In the genomic region with DNA sequence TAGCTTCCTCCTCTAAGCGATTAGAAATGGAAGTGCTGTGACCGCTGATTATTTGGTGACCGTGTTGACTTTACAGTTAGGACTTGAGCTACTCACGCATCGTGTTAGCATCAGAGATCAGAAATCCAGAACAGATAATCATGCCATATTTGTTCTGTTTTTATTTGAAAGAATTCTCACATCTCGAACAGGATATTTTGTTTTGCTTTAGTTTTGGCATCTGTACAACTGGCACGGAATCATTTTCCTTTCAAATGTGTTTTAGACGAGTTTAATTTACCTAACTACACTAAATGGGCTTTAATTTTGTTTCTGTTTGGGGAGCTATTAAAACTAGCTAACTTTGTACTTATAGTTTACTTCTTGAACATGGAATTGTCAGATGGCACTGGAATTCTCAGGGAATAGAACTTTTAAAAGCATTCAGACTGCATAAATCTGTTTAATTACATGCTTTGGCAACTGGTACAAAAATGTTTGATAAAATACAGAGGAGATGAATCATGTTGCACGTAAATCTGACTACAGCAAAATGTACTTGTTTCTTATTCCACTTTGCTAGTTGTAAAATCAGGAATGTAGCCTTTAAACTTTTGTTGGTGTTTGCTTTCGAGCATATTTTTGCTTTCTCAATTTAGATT, we compare ENCODE assay signal across 8 cellular contexts. TPM values are rescaled to one million over a fixed set of nuclear protein-coding genes. Genes with fewer than 3 reads are reported as not detected.
DNase-seq lines count a peak whose midpoint lies in the region; ATAC-seq and TF ChIP-seq lines count a peak whose summit lies in the region.

No MANE protein-coding gene starts in this region.

- H3K4me3 Mint-ChIP-seq in Calu3 (ENCODE audit: low read depth, unreplicated experiment): peak overlapping the region; percentile 98

- H3K9ac ChIP-seq in Loucy (ENCODE audit: low read depth, low read length, poor library complexity, severe bottlenecking) (peak overlapping the region; percentile 81), mucosa of rectum (ENCODE audit: low read depth in 1 of 2, low read length in 2 of 2) (peak overlapping the region; percentile 88 to 99)

- H3K9me3 Mint-ChIP-seq in Calu3 (ENCODE audit: low read depth, unreplicated experiment): no peaks in the 10 kb centered on the region

- H3K9me2 ChIP-seq in Loucy (replicated peaks; ENCODE audit: low read depth, low read length): no peaks in the 10 kb centered on the region

- peak overlapping the region; percentile 90 for H3K27ac Mint-ChIP-seq in Calu3 (ENCODE audit: unreplicated experiment)

- H3K4me3 ChIP-seq in Loucy (ENCODE audit: low read length, poor library complexity, severe bottlenecking) (peak overlapping the region; percentile 82), choroid plexus epithelial cell (ENCODE audit: low read depth, low read length) (peak overlapping the region; percentile 91), mucosa of rectum (ENCODE audit: low read length in 2 of 2) (peak overlapping the region; percentile 94 to 98)

- peaks cover 57% of the 10 kb centered on the region for H3K4me1 ChIP-seq in Loucy (ENCODE audit: insufficient read depth, low read length, poor library complexity, severe bottlenecking)
- H3K4me1 ChIP-seq in mucosa of rectum (ENCODE audit: control insufficient read depth in 2 of 2, insufficient read depth in 2 of 2, low read length in 2 of 2): peaks cover 6 to 22% of the 10 kb centered on the region in 2 donors

- peaks cover 52% of the 10 kb centered on the region for H4K20me1 ChIP-seq in Loucy (ENCODE audit: insufficient read depth, low read length, poor library complexity, severe bottlenecking)

- no peaks in the 10 kb centered on the region for H3K9me3 ChIP-seq in Loucy (ENCODE audit: insufficient read depth, low read depth, low read length)
- H3K9me3 ChIP-seq in mucosa of rectum (ENCODE audit: control insufficient read depth in 2 of 2, low read length in 2 of 2): no peaks in the 10 kb centered on the region

- no peaks in the 10 kb centered on the region for H3F3A ChIP-seq in Loucy (ENCODE audit: low read depth)

- intact Hi-C loops in Calu3 (cut with micrococcal nuclease; ENCODE audit: unreplicated experiment): loop anchor here (1.0 to 2.0 kb wide), 2 partner anchors 44 to 102 kb away; no protein-coding TSS in a partner anchor
- intact Hi-C loops in sciatic nerve (cut with DNase I): no loop called here

- H3K27me3 ChIP-seq in Loucy (ENCODE audit: insufficient read depth, low read length, poor library complexity, severe bottlenecking) (no peaks in the 10 kb centered on the region), mucosa of rectum (ENCODE audit: control insufficient read depth in 2 of 2, insufficient read depth in 2 of 2, low read length in 2 of 2) (no peaks in the 10 kb centered on the region)

- DNase-seq in Calu3: no peak
- DNase-seq in choroid plexus epithelial cell (ENCODE audit: low read depth): peak; percentile 65
- DNase-seq in sciatic nerve (ENCODE audit: low spot score): no peak
- DNase-seq in UCSD-AML1 (lab: John Stamatoyannopoulos, UW; ENCODE audit: unreplicated experiment): no peak
- DNase-seq in activated CD8-positive, alpha-beta memory T cell treated with anti-CD3 and anti-CD28 coated beads, Interleukin-2, amount 50 U/mL, for 48 hours: no peak

- H3K36me3 ChIP-seq in Loucy (ENCODE audit: insufficient read depth, low read length) (no peaks in the 10 kb centered on the region), mucosa of rectum (ENCODE audit: control insufficient read depth in 2 of 2, insufficient read depth in 2 of 2, low read length in 2 of 2) (no peaks in the 10 kb centered on the region)

- peaks cover 60% of the 10 kb centered on the region for H3K36me3 Mint-ChIP-seq in Calu3 (ENCODE audit: insufficient read depth, unreplicated experiment)

- H3K79me2 ChIP-seq in Loucy (ENCODE audit: insufficient read depth, low read length): peaks cover 59% of the 10 kb centered on the region

- peak overlapping the region; percentile 71; the same call in 1 of the 2 replicates for H2AFZ ChIP-seq in Loucy (ENCODE audit: low read length)

- H3K4me1 Mint-ChIP-seq in Calu3 (ENCODE audit: low read depth, unreplicated experiment): peaks cover 27% of the 10 kb centered on the region

- CTCF ChIA-PET in Calu3 (lab: Charles Lee): interaction anchor here (0.9 to 2.5 kb wide), 2 partner anchors 45 to 150 kb away, joined by 3 to 12 read pairs; no protein-coding TSS in a partner anchor

- TF ChIP-seq CTCF in Calu3 (IDR thresholded peaks at IDR 0.05; ENCODE audit: unreplicated experiment): no peak
- TF ChIP-seq CTCF in Loucy (conservative IDR thresholded peaks at IDR 0.05; ENCODE audit: low read length): no peak
- TF ChIP-seq CTCF in choroid plexus epithelial cell (conservative IDR thresholded peaks at IDR 0.05; ENCODE audit: low read depth, low read length): no peak

- no peaks in the 10 kb centered on the region for H3K27me3 Mint-ChIP-seq in Calu3 (ENCODE audit: unreplicated experiment)

- H3K27ac ChIP-seq in mucosa of rectum (ENCODE audit: low read depth in 2 of 2, low read length in 2 of 2): peak overlapping the region; percentile 96 to 98

- peak overlapping the region; percentile 86 for H3K4me2 ChIP-seq in Loucy (ENCODE audit: low read depth, low read length, poor library complexity, severe bottlenecking)

- ATAC-seq in sciatic nerve (no peak), HG03196 (IDR thresholded peaks at IDR 0.05; ENCODE audit: unreplicated experiment) (no peak)

- no TSS peak for BruUV-seq in Calu3 (replicated peaks; lab: Mats Ljungman, UMichigan)

RNA-seq across cellular contexts. Expression of gene ITPRID2, which starts 1.4 kb away (rescaled TPM):
- total RNA-seq in Calu3 (2022) (375 and 411 TPM in 2 replicates), sciatic nerve (521 TPM)
